In the genomic region with DNA sequence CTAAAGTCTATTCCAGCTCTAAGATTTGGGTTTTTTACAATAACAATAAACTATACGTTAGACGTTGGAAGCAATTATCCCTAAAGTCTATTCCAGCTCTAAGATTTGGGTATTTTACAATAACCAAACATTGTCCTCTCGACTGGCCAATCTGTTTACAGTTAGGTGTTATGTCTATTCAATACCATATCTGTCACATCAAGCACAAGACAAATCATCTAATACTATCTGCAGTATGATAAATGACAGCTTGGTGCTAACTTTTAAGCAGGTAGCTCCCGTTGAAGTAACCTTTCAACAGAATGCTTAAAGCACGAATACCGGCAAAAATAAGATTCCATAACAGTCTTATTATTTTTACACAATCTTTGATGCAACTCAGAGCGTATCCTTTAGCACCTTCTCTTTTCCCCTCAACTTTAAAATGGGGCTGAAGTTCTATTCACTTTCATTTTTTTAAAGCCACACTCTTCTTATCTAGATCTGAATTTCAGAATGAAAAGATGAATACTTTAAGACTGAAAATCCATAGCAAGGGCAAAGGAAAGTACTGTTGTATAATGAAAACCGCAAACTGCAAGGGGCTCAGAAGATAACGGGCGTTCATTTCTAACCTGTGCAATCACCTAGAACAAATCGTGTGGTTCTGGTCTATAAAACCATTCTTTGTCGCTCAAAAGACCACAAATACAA, we compare ENCODE assay signal across 8 cellular contexts. TPM values are rescaled to one million over a fixed set of nuclear protein-coding genes. Genes with fewer than 3 reads are reported as not detected.
DNase-seq lines count a peak whose midpoint lies in the region; ATAC-seq, FAIRE-seq and TF ChIP-seq lines count a peak whose summit lies in the region.

No MANE protein-coding gene starts in this region.

- DNase-seq in H54 (ENCODE audit: insufficient read length, low spot score): no peak
- no peak for DNase-seq in RWPE1 (ENCODE audit: low spot score)
- no peak for DNase-seq in esophagus squamous epithelium (lab: John Stamatoyannopoulos, UW)
- no peak for DNase-seq in gastrocnemius medialis
- DNase-seq in activated CD8-positive, alpha-beta memory T cell treated with anti-CD3 and anti-CD28 coated beads, Interleukin-2, amount 50 U/mL, for 48 hours: no peak
- no peak for DNase-seq in NCI-H524 treated with DMSO at 0.1 percent for 48 hours (lab: John Stamatoyannopoulos, UW)

- peaks cover 0 to 59% (median 13%) of the 10 kb centered on the region in 3 donors for H3K4me1 ChIP-seq in esophagus squamous epithelium
- peaks cover 27 to 46% of the 10 kb centered on the region in 2 donors for H3K4me1 ChIP-seq in gastrocnemius medialis

- CTCF ChIA-PET in RWPE1 (lab: Yijun Ruan, JAX): interaction anchor here (0.6 to 2.2 kb wide), 7 partner anchors 20 to 314 kb away, joined by 3 to 8 read pairs (median 3); no protein-coding TSS in a partner anchor

- in situ Hi-C loops in gastrocnemius medialis (cut with MboI; ENCODE audit: low sequenced_read_pairs in 4 of 4): loop anchor here in 3 of 4 donors (5.0 to 10.0 kb wide), 3 partner anchors 252 to 265 kb away; partner anchors contain the start of gene TMED4 (in 2 of the 3)

- intact Hi-C loops in esophagus squamous epithelium (cut with DNase I) (loop anchor here (5.0 kb wide), 1 partner anchor 260 kb away; no protein-coding TSS in a partner anchor), gastrocnemius medialis (cut with DNase I; ENCODE audit: low total_unique reads) (loop anchor here (1.0 to 5.0 kb wide), 4 partner anchors 51 to 535 kb away; partner anchors contain the start of genes NUDCD3, OGDH and PPIA)

- 0% methylated on average over 12 of the region's 12 CpGs for WGBS in esophagus squamous epithelium, 2 donors

- peak; percentile 78 for FAIRE-seq in H54 (lab: Jason Lieb, UNC)

- no peak for ATAC-seq in gastrocnemius medialis
- no peak for ATAC-seq in GM21526 (IDR thresholded peaks at IDR 0.05; ENCODE audit: low FRiP score, unreplicated experiment)
- no peak for ATAC-seq in GM21737 (IDR thresholded peaks at IDR 0.05; ENCODE audit: unreplicated experiment)

- TF ChIP-seq CTCF in RWPE1 (conservative IDR thresholded peaks at IDR 0.05; ENCODE audit: low read depth) (no peak), esophagus squamous epithelium (IDR thresholded peaks at IDR 0.05) (peak in 1 of 6 experiments; percentile 3), gastrocnemius medialis (IDR thresholded peaks at IDR 0.05 in 4 of 5, conservative IDR thresholded peaks at IDR 0.05 in 1 of 5) (no peak)

- POLR2A ChIA-PET in RWPE1 (lab: Yijun Ruan, JAX; ENCODE audit: low non-redundant PET): interaction anchor here (0.7 to 1.4 kb wide), 3 partner anchors 38 to 265 kb away, joined by 3 read pairs; partner anchors contain the start of gene TMED4

- H3K27ac ChIP-seq in RWPE1 (peak overlapping the region; percentile 97), esophagus squamous epithelium (peak overlapping the region; percentile 95 to 99 (median 98)), gastrocnemius medialis (peak overlapping the region; percentile 90 to 93 (median 92))

- H3K4me3 ChIP-seq in esophagus squamous epithelium: peak overlapping the region; percentile 65 to 84 (median 77)
- peak overlapping the region; percentile 65 to 72 (median 66) for H3K4me3 ChIP-seq in gastrocnemius medialis

- no peak for TF ChIP-seq POLR2A in H54 (IDR thresholded peaks at IDR 0.05; ENCODE audit: low read depth, low read length)
- TF ChIP-seq POLR2A in esophagus squamous epithelium (IDR thresholded peaks at IDR 0.05): no peak
- no peak for TF ChIP-seq POLR2A in gastrocnemius medialis (IDR thresholded peaks at IDR 0.05)

- peaks cover 0 to 7% (median 0%) of the 10 kb centered on the region in 3 donors for H3K36me3 ChIP-seq in esophagus squamous epithelium
- peaks cover 0 to under 1% of the 10 kb centered on the region in 2 donors for H3K36me3 ChIP-seq in gastrocnemius medialis

- H3K27me3 ChIP-seq in esophagus squamous epithelium: no peaks in the 10 kb centered on the region
- H3K27me3 ChIP-seq in gastrocnemius medialis: no peaks in the 10 kb centered on the region

- H3K9me3 ChIP-seq in esophagus squamous epithelium: no peaks in the 10 kb centered on the region
- H3K9me3 ChIP-seq in gastrocnemius medialis: no peaks in the 10 kb centered on the region

RNA-seq across cellular contexts. Expression of gene H2AZ2, which starts 0.9 kb away (rescaled TPM):
- 100 to 1,000 TPM in 2 of 4 donors, 10 to 100 TPM in 2; 65.2 to 124 (median 99.8) TPM for total RNA-seq in esophagus squamous epithelium
- 100 to 1,000 TPM in 3 of 4 donors, 10 to 100 TPM in 1; 83.0 to 147 (median 132) TPM for total RNA-seq in gastrocnemius medialis

RNA-seq across cellular contexts. Expression of gene PURB, which starts 38.4 kb away (rescaled TPM):
- 10 to 100 TPM; 16.4 to 27.7 (median 21.5) TPM for total RNA-seq in esophagus squamous epithelium
- total RNA-seq in gastrocnemius medialis: 10 to 100 TPM; 13.0 to 18.7 (median 15.9) TPM

RNA-seq across cellular contexts. Expression of gene PPIA, which starts 50.5 kb away (rescaled TPM):
- 1,000 to 10,000 TPM; 1,726 to 3,682 (median 2,875) TPM for total RNA-seq in esophagus squamous epithelium
- 1,000 to 10,000 TPM in 1 of 4 donors, 100 to 1,000 TPM in 3; 487 to 1,236 (median 715) TPM for total RNA-seq in gastrocnemius medialis
